Comparison of ENCODE assay signal across 14 cellular contexts in genomic region chr1:185534806-185535205, GRCh38.
A peak's percentile ranks its signal among the peaks of the same experiment; 100 is the strongest.
DNase-seq lines count a peak whose midpoint lies in the region; ATAC-seq and TF ChIP-seq lines count a peak whose summit lies in the region.
"Had no signal": no experiment of that assay in that cellular context is flagged by ENCODE, and none has a peak within 500 bp of the region (broad histone marks: within the 10 kb centered on the region; RNA-seq: fewer than 3 reads in every experiment).

No MANE protein-coding gene starts in this region.

- H3K9ac ChIP-seq in neuronal stem cell (ENCODE audit: low read depth, low read length, poor library complexity), result no peak overlapping the region

- no TSS peak for BruUV-seq in Caco-2 (replicated peaks; lab: Mats Ljungman, UMichigan)

- H3K4me3 ChIP-seq in body of pancreas (no peak overlapping the region), neuronal stem cell (ENCODE audit: low read length in 2 of 2) (no peak overlapping the region), Caco-2 (ENCODE audit: low read depth, low read length) (no peak overlapping the region)

- no peak overlapping the region for H3K27ac Mint-ChIP-seq in Caco-2 (ENCODE audit: unreplicated experiment)
- H3K27ac Mint-ChIP-seq: activated CD4-positive, alpha-beta memory T cell treated with anti-CD3 and anti-CD28 coated beads for 36 hours; CD4-positive, alpha-beta T cell; nephron; stimulated activated naive CD8-positive, alpha-beta T cell treated with anti-CD3 and anti-CD28 coated beads, Interleukin-15, Interleukin-2, amounts not matched to agents 100 ng/mL and 50 ng/mL, for 24 hours had no signal

- TF ChIP-seq CTCF in body of pancreas (IDR thresholded peaks at IDR 0.05), result peak in 1 of 7 experiments; percentile 6
- no peak for TF ChIP-seq CTCF in Caco-2 (IDR thresholded peaks at IDR 0.05; ENCODE audit: insufficient read depth in 1 of 2, low read depth in 1 of 2, low read length in 1 of 2, severe bottlenecking in 1 of 2, unreplicated experiment in 1 of 2)

- no peaks in the 10 kb centered on the region for H3K36me3 ChIP-seq in body of pancreas (replicated peaks in 1 of 2; ENCODE audit: insufficient read depth in 1 of 2, low read depth in 2 of 2)
- H3K36me3 ChIP-seq in neuronal stem cell (replicated peaks in 1 of 2; ENCODE audit: control insufficient read depth in 2 of 2, insufficient read depth in 2 of 2, low read length in 2 of 2), result no peaks in the 10 kb centered on the region
- no peaks in the 10 kb centered on the region for H3K36me3 ChIP-seq in Caco-2 (ENCODE audit: control insufficient read depth, insufficient read depth, low read length)

- H2BK15ac ChIP-seq in neuronal stem cell (ENCODE audit: low read length), result no peak overlapping the region

- H4K8ac ChIP-seq in neuronal stem cell (ENCODE audit: low read depth, low read length), result no peak overlapping the region

- intact Hi-C loops in body of pancreas (cut with DNase I), result no loop called here
- intact Hi-C loops in Caco-2 (cut with micrococcal nuclease; ENCODE audit: unreplicated experiment), result no loop called here

- H3K23ac ChIP-seq in neuronal stem cell (ENCODE audit: low read depth, low read length, poor library complexity), result no peak overlapping the region

- POLR2A ChIA-PET in Caco-2 (lab: Charles Lee), result no interaction called here

- no peak overlapping the region for H2BK5ac ChIP-seq in neuronal stem cell (ENCODE audit: low read length)

- H3K27me3 Mint-ChIP-seq in Caco-2 (ENCODE audit: insufficient read depth, unreplicated experiment), result no peaks in the 10 kb centered on the region
- H3K27me3 Mint-ChIP-seq: activated CD4-positive, alpha-beta memory T cell treated with anti-CD3 and anti-CD28 coated beads for 36 hours; CD4-positive, alpha-beta T cell; stimulated activated naive CD8-positive, alpha-beta T cell treated with anti-CD3 and anti-CD28 coated beads, Interleukin-15, Interleukin-2, amounts not matched to agents 100 ng/mL and 50 ng/mL, for 24 hours had no signal

- no peak overlapping the region for H2AFZ ChIP-seq in neuronal stem cell (ENCODE audit: low read length)

- H3K79me1 ChIP-seq in neuronal stem cell (ENCODE audit: low read depth, low read length), result no peaks in the 10 kb centered on the region

- TF ChIP-seq POLR2A in body of pancreas (IDR thresholded peaks at IDR 0.05), result peak in 1 of 3 donors; percentile 12

- CTCF ChIA-PET in Caco-2 (lab: Charles Lee), result no interaction called here

- DNase-seq in DMS53 treated with DMSO at 0.1 percent for 48 hours (lab: John Stamatoyannopoulos, UW; ENCODE audit: unreplicated experiment) (peak; percentile 28), NCI-H2081 (lab: John Stamatoyannopoulos, UW) (peak; percentile 39 to 93), body of pancreas (peak; percentile 59 to 86 (median 60)), neuronal stem cell (ENCODE audit: low spot score) (no peak), Caco-2 (no peak), NCI-H446 (lab: John Stamatoyannopoulos, UW) (no peak), GM19238 (ENCODE audit: insufficient read length, low spot score) (no peak)
- DNase-seq: activated CD4-positive, alpha-beta memory T cell treated with anti-CD3 and anti-CD28 coated beads for 36 hours; CD4-positive, alpha-beta T cell; NCI-H187 treated with DMSO at 0.1 percent for 48 hours had no signal

- 11 to 20% methylated on average over 7 of the region's 7 CpGs for WGBS in body of pancreas, 2 donors
- no CpG with 5 or more reads among the region's 7 CpGs for WGBS in neuronal stem cell (ENCODE audit: extremely low coverage in 2 of 2, insufficient read length in 2 of 2, insufficient replicate concordance in 1 of 2), 2 donors

- no peak overlapping the region for H3K14ac ChIP-seq in neuronal stem cell (ENCODE audit: low read length)

- H2BK12ac ChIP-seq in neuronal stem cell (ENCODE audit: low read length), result peak overlapping the region; percentile 19

- H3K4me1 Mint-ChIP-seq in Caco-2 (ENCODE audit: low read depth, unreplicated experiment), result peaks cover 13% of the 10 kb centered on the region
- H3K4me1 Mint-ChIP-seq: nephron had no signal

- H3K4me1 ChIP-seq in body of pancreas (peaks cover 29% of the 10 kb centered on the region), neuronal stem cell (ENCODE audit: control insufficient read depth in 2 of 2, insufficient read depth in 1 of 2, low read depth in 1 of 2, low read length in 2 of 2) (no peaks in the 10 kb centered on the region), Caco-2 (peaks cover 12% of the 10 kb centered on the region)

- ATAC-seq in body of pancreas, result peak; percentile 96
- no peak for ATAC-seq in GM19455 (IDR thresholded peaks at IDR 0.05; ENCODE audit: unreplicated experiment)

- no peak overlapping the region for H4K91ac ChIP-seq in neuronal stem cell (ENCODE audit: low read depth, low read length, poor library complexity)

- H3K36me3 Mint-ChIP-seq in Caco-2 (ENCODE audit: insufficient read depth, unreplicated experiment), result peaks cover 2% of the 10 kb centered on the region
- H3K36me3 Mint-ChIP-seq: activated CD4-positive, alpha-beta memory T cell treated with anti-CD3 and anti-CD28 coated beads for 36 hours had no signal

- H3K27me3 ChIP-seq in body of pancreas, result no peaks in the 10 kb centered on the region
- H3K27me3 ChIP-seq in neuronal stem cell (ENCODE audit: control insufficient read depth in 3 of 3, insufficient read depth in 3 of 3, low read depth in 1 of 3, low read length in 3 of 3), result peaks cover 0 to 2% (median 0%) of the 10 kb centered on the region in 3 experiments
- H3K27me3 ChIP-seq in Caco-2 (replicated peaks; ENCODE audit: control insufficient read depth, insufficient read depth, low read length), result no peaks in the 10 kb centered on the region

- H3K9me3 ChIP-seq in body of pancreas, result no peaks in the 10 kb centered on the region
- no peaks in the 10 kb centered on the region for H3K9me3 ChIP-seq in neuronal stem cell (replicated peaks in 1 of 2; ENCODE audit: control insufficient read depth in 2 of 2, insufficient read depth in 1 of 2, low read depth in 1 of 2, low read length in 2 of 2)
- H3K9me3 ChIP-seq in Caco-2, result 0 out of 2 replicates have a peak, but pooled peaks cover 17% of the 10 kb centered on the region

- H2AK5ac ChIP-seq in neuronal stem cell (ENCODE audit: low read depth, low read length), result no peak overlapping the region

- no peak overlapping the region for H3K18ac ChIP-seq in neuronal stem cell (ENCODE audit: low read length)

- H3K9me3 Mint-ChIP-seq in Caco-2 (ENCODE audit: unreplicated experiment), result peaks cover 37% of the 10 kb centered on the region
- H3K9me3 Mint-ChIP-seq: nephron had no signal

- no peak overlapping the region for H2BK120ac ChIP-seq in neuronal stem cell (ENCODE audit: low read depth, low read length)

- no peak overlapping the region for H3K4me2 ChIP-seq in neuronal stem cell (ENCODE audit: insufficient read depth, low read length, poor library complexity, severe bottlenecking)

- H3K4me3 Mint-ChIP-seq in Caco-2 (ENCODE audit: unreplicated experiment), result no peak overlapping the region
- H3K4me3 Mint-ChIP-seq: activated CD4-positive, alpha-beta memory T cell treated with anti-CD3 and anti-CD28 coated beads for 36 hours; CD4-positive, alpha-beta T cell; nephron; stimulated activated naive CD8-positive, alpha-beta T cell treated with anti-CD3 and anti-CD28 coated beads, Interleukin-15, Interleukin-2, amounts not matched to agents 100 ng/mL and 50 ng/mL, for 24 hours had no signal

- H3K27ac ChIP-seq in body of pancreas (peak overlapping the region in 3 of 4 donors; percentile 54 to 84 (median 80)), neuronal stem cell (replicated peaks; ENCODE audit: low read length) (no peak overlapping the region)
- H3K27ac ChIP-seq: HL-60 had no signal

- H3K4ac ChIP-seq in neuronal stem cell (ENCODE audit: low read length), result no peak overlapping the region

Comparison
In these comparisons a context has a peak if more than half of its experiments do, and no peak if none do; other contexts are left out.
1. DNase-seq: peak in DMS53 treated with DMSO at 0.1 percent for 48 hours (single experiment), NCI-H2081 (2 of 2) and body of pancreas (4 of 4); none in neuronal stem cell (single experiment), Caco-2 (0 of 2), NCI-H446 (0 of 2) and GM19238 (single experiment).